8 cellular contexts compared by ENCODE assay signal in genomic region chr6:8435093-8435844, GRCh38. TPM values are rescaled to one million over a fixed set of nuclear protein-coding genes. Genes with fewer than 3 reads are reported as not detected.
DNase-seq lines count a peak whose midpoint lies in the region; ATAC-seq, FAIRE-seq and TF ChIP-seq lines count a peak whose summit lies in the region.

SLC35B3 (minus strand) TSS chr6:8435545.

- TF ChIP-seq CTCF in OCI-LY3 (IDR thresholded peaks at IDR 0.05; ENCODE audit: low read depth, low read length) = no peak
- no peak for TF ChIP-seq CTCF in endothelial cell of umbilical vein (IDR thresholded peaks at IDR 0.05; ENCODE audit: extremely low read depth in 1 of 2, insufficient read depth in 1 of 2, low read depth in 1 of 2, low read length in 2 of 2)

- H3K4me3 ChIP-seq in OCI-LY3 (ENCODE audit: low read length) (peak within 1 kb of the TSS; percentile 99), endothelial cell of umbilical vein (replicated peaks in 1 of 3; ENCODE audit: insufficient read depth in 1 of 3, low read depth in 1 of 3, low read length in 3 of 3) (peak within 1 kb of the TSS; percentile 75 to 93 (median 85))

- no peaks in the 10 kb centered on the region for H3K9me3 ChIP-seq in OCI-LY3 (ENCODE audit: insufficient read depth, low read length)
- no peaks in the 10 kb centered on the region for H3K9me3 ChIP-seq in endothelial cell of umbilical vein (replicated peaks; ENCODE audit: control insufficient read depth, insufficient read depth, low read length)

- peak within 1 kb of the TSS; percentile 75 for H3K27ac ChIP-seq in OCI-LY3 (ENCODE audit: low read length)
- H3K27ac ChIP-seq in endothelial cell of umbilical vein (ENCODE audit: insufficient read depth, low read depth, low read length) = peak within 1 kb of the TSS; percentile 74

- no peaks in the 10 kb centered on the region for H3K9me1 ChIP-seq in endothelial cell of umbilical vein (replicated peaks; ENCODE audit: control insufficient read depth, extremely low read depth, insufficient read depth, low read length)

- peak; percentile 98 for DNase-seq in DMS 273 (lab: John Stamatoyannopoulos, UW; ENCODE audit: unreplicated experiment)
- DNase-seq in HuH-7.5 (ENCODE audit: low spot score) = peak; percentile 59
- DNase-seq in activated T-cell treated with anti-CD3 and anti-CD28 coated beads for 1 hour (ENCODE audit: low read depth) = peak; percentile 99
- peak; percentile 91 for DNase-seq in endothelial cell of umbilical vein (ENCODE audit: low read depth, low spot score)
- DNase-seq in midbrain (lab: John Stamatoyannopoulos, UW) = peak; percentile 96
- DNase-seq in stimulated activated CD8-positive, alpha-beta memory T cell treated with anti-CD3 and anti-CD28 coated beads, Interleukin-15, amount 100 ng/mL, for 48 hours (ENCODE audit: low read depth in 2 of 2) = peak; percentile 97 to 98

- peak within 1 kb of the TSS; percentile 97 for H2AFZ ChIP-seq in OCI-LY3 (ENCODE audit: low read depth, low read length)
- H2AFZ ChIP-seq in endothelial cell of umbilical vein (ENCODE audit: low read depth, low read length) = peak within 1 kb of the TSS; percentile 97

- intact Hi-C loops in endothelial cell of umbilical vein (cut with micrococcal nuclease) = loop anchor here (10.0 kb wide), 1 partner anchor 1990 kb away; no protein-coding TSS in a partner anchor

- H3K36me3 ChIP-seq in OCI-LY3 (replicated peaks; ENCODE audit: low read depth, low read length) = no peaks in the 10 kb centered on the region
- no peaks in the 10 kb centered on the region for H3K36me3 ChIP-seq in endothelial cell of umbilical vein (ENCODE audit: control insufficient read depth in 2 of 2, extremely low read depth in 1 of 2, insufficient read depth in 2 of 2, low read length in 2 of 2)

- H3K27me3 ChIP-seq in OCI-LY3 (ENCODE audit: low read depth, low read length) = no peaks in the 10 kb centered on the region
- no peaks in the 10 kb centered on the region for H3K27me3 ChIP-seq in endothelial cell of umbilical vein (ENCODE audit: control insufficient read depth in 2 of 2, insufficient read depth in 2 of 2, low read length in 2 of 2)

- POLR2A ChIA-PET in endothelial cell of umbilical vein (lab: Charles Lee) = interaction anchor here (1.2 kb wide), 1 partner anchor 16 kb away, joined by 3 read pairs; no protein-coding TSS in a partner anchor

- H3K4me2 ChIP-seq in OCI-LY3 (ENCODE audit: low read length) = peak within 1 kb of the TSS; percentile 91
- peak within 1 kb of the TSS; percentile 98 for H3K4me2 ChIP-seq in endothelial cell of umbilical vein (ENCODE audit: insufficient read depth, low read length)

- ATAC-seq in GM21528 (IDR thresholded peaks at IDR 0.05; ENCODE audit: low FRiP score, unreplicated experiment) = peak; percentile 98

- TF ChIP-seq POLR2A in endothelial cell of umbilical vein (IDR thresholded peaks at IDR 0.05; ENCODE audit: low read depth, low read length) = peak; percentile 83

- peak; percentile 78 for FAIRE-seq in endothelial cell of umbilical vein (lab: Jason Lieb, UNC)

- BruUV-seq in endothelial cell of umbilical vein (replicated peaks; lab: Mats Ljungman, UMichigan) = TSS peak; percentile 58

- H3K79me2 ChIP-seq in OCI-LY3 (ENCODE audit: low read length) (peaks cover 28% of the 10 kb centered on the region), endothelial cell of umbilical vein (ENCODE audit: control insufficient read depth, insufficient read depth, low read length) (peaks cover 38% of the 10 kb centered on the region)

- H3K4me1 ChIP-seq in OCI-LY3 (ENCODE audit: low read length) (peaks cover 14% of the 10 kb centered on the region), endothelial cell of umbilical vein (ENCODE audit: control insufficient read depth, extremely low read depth, insufficient read depth, low read length) (peaks cover 17% of the 10 kb centered on the region)

- CTCF ChIA-PET in endothelial cell of umbilical vein (lab: Charles Lee) = interaction anchor here (1.4 kb wide), 1 partner anchor 1994 kb away, joined by 5 read pairs; no protein-coding TSS in a partner anchor

- dilution Hi-C loops in endothelial cell of umbilical vein (cut with MboI; ENCODE audit: extremely low pct_ligation_motif_present, low sequenced_read_pairs) = no loop called here

- peaks cover 3% of the 10 kb centered on the region; the same call in 1 of the 2 replicates for H4K20me1 ChIP-seq in OCI-LY3 (ENCODE audit: insufficient read depth, low read length)
- H4K20me1 ChIP-seq in endothelial cell of umbilical vein (replicated peaks; ENCODE audit: control insufficient read depth, extremely low read depth, insufficient read depth, low read length) = no peaks in the 10 kb centered on the region

- H3K9ac ChIP-seq in OCI-LY3 (ENCODE audit: low read length) (peak within 1 kb of the TSS; percentile 99), endothelial cell of umbilical vein (replicated peaks; ENCODE audit: extremely low read depth, insufficient read depth, low read length) (peak within 1 kb of the TSS; percentile 96)

TF ChIP-seq in endothelial cell of umbilical vein, 7 proteins besides CTCF, POLR2A, EP300 and RAD21:
- TF ChIP-seq MYC (IDR thresholded peaks at IDR 0.05; ENCODE audit: low read depth, low read length) = peak; percentile 33
- TF ChIP-seq POLR2AphosphoS5 (IDR thresholded peaks at IDR 0.05; ENCODE audit: insufficient read depth, low read depth, low read length) = peak; percentile 84
- no peak for TF ChIP-seq FOS (IDR thresholded peaks at IDR 0.05; ENCODE audit: borderline replicate concordance, insufficient read depth, low read length)
TF ChIP-seq in endothelial cell of umbilical vein: peak in this region for 2.

RNA-seq across cellular contexts. Expression of gene SLC35B3, which starts in this region (rescaled TPM):
- total RNA-seq in endothelial cell of umbilical vein = 16.8 and 21.5 TPM in 2 replicates
- 9.8 and 11.9 TPM in 2 replicates for polyA plus RNA-seq in endothelial cell of umbilical vein
- polyA plus RNA-seq in endothelial cell of umbilical vein (2011; cell fraction: cytosol; rRNA removed) = 12.4 and 13.3 TPM in 2 replicates
- 12.8 and 16.8 TPM in 2 replicates for polyA plus RNA-seq in endothelial cell of umbilical vein (2011; cell fraction: nucleus; rRNA removed)
- 19.1 and 23.0 TPM in 2 replicates for polyA plus RNA-seq in endothelial cell of umbilical vein (2012)
- 7.4 and 9.2 TPM in 2 replicates for polyA minus RNA-seq in endothelial cell of umbilical vein
- 2.3 TPM for polyA minus RNA-seq in endothelial cell of umbilical vein (2011; cell fraction: cytosol; rRNA and poly(A)+ RNA removed)
- 9.0 and 9.1 TPM in 2 replicates for polyA minus RNA-seq in endothelial cell of umbilical vein (2011; cell fraction: nucleus; rRNA and poly(A)+ RNA removed)

Comparison
In these comparisons a context has a peak if more than half of its experiments do, and no peak if none do; other contexts are left out.
1. Peak in every context shown above with its lines: DNase-seq, ATAC-seq, H3K4me3 ChIP-seq and H3K27ac ChIP-seq.